ENCODE assay signal across 23 cellular contexts in genomic region chr2:46869621-46870020, GRCh38.
"Had no signal": no experiment of that assay in that cellular context is flagged by ENCODE, and none has a peak within 500 bp of the region (broad histone marks: within the 10 kb centered on the region; RNA-seq: fewer than 3 reads in every experiment).

No MANE protein-coding gene starts in this region.

- H3K27me3 ChIP-seq: neural progenitor cell, right atrium auricular region, testis, transverse colon, uterus had no signal

- ATAC-seq: activated CD8-positive, alpha-beta memory T cell treated with anti-CD3 and anti-CD28 coated beads, Interleukin-2, amount 10 ng/mL, durations not matched to agents 7 days and 5 days; activated naive CD4-positive, alpha-beta T cell treated with anti-CD3 and anti-CD28 coated beads, Interleukin-2, amount 50 U/mL, for 72 hours; naive thymus-derived CD4-positive, alpha-beta T cell had no signal

- DNase-seq: activated B cell treated with CpG ODN at 0.5 μM for 24 hours; activated CD4-positive, alpha-beta T cell treated with anti-CD3 and anti-CD28 coated beads, Interleukin-2, amount 50 U/mL, for 1 hour; activated CD8-positive, alpha-beta memory T cell treated with anti-CD3 and anti-CD28 coated beads, Interleukin-2, amount 10 ng/mL, durations not matched to agents 7 days and 5 days; activated CD8-positive, alpha-beta T cell treated with anti-CD3 and anti-CD28 coated beads for 36 hours; activated naive CD4-positive, alpha-beta T cell; activated T-cell treated with anti-CD3 and anti-CD28 coated beads, Interleukin-2, amount 50 U/mL, for 48 hours; effector CD8-positive, alpha-beta T cell; esophagus squamous epithelium; foreskin melanocyte; mammary epithelial cell; midbrain; naive thymus-derived CD4-positive, alpha-beta T cell; stimulated activated CD4-positive, alpha-beta T cell treated with anti-CD3 and anti-CD28 coated beads, Interleukin-12 subunit alpha, Interleukin-12 subunit beta, amount 100 ng/mL, for 4 hours; stimulated activated CD4-positive, alpha-beta T cell treated with anti-CD3 and anti-CD28 coated beads, Interleukin-4, amount 100 ng/mL, for 1 hour; stimulated activated naive CD8-positive, alpha-beta T cell treated with anti-CD3 and anti-CD28 coated beads, Interleukin-15, Interleukin-2, amounts not matched to agents 100 U/mL and 50 U/mL, for 24 hours; T-helper 1 cell; testis; transverse colon; uterus had no signal

- H3K4me2 ChIP-seq: neural progenitor cell had no signal

- H3K9ac ChIP-seq: neural progenitor cell had no signal

- H3K9me3 ChIP-seq: right atrium auricular region, testis, uterus had no signal

- H3K4me1 ChIP-seq: neural progenitor cell had no signal

- H3K36me3 ChIP-seq: esophagus squamous epithelium, neural progenitor cell, right atrium auricular region, transverse colon, uterus had no signal

- H3K27ac ChIP-seq: epithelial cell of prostate, esophagus squamous epithelium, neural progenitor cell, right atrium auricular region, testis, transverse colon, uterus had no signal

- H3K4me3 ChIP-seq: esophagus squamous epithelium, neural progenitor cell, right atrium auricular region, testis, transverse colon, uterus had no signal

- H2AFZ ChIP-seq: neural progenitor cell had no signal
